In the genomic region with DNA sequence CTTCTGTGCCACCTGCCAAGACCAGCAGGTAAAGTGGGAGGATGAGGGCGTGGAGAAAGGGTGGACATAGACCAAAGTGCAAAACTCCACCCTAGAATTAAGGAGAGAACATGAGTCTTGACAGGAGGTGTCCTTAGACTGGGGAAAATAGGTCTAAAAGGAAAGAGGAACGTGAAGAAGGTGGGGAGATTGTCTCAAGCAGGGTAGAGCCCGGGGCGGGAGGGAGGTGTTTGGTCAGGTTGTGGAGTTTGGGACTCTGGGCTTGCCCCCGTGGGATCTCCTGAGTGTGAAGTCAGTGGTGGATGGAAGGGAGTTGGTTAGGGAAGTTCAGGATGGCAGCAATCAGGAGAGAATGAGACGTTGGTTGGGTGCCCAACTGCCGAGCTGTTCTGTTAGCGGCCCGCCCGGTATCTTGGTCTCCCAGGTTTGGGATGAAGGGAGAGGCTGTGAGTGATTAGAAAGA, we compare ENCODE assay signal across 2 cellular contexts.
TF ChIP-seq lines count a peak whose summit lies in the region.

No MANE protein-coding gene starts in this region.

TF ChIP-seq in SK-N-SH, 30 proteins besides CTCF, POLR2A, EP300 and RAD21 (continued from another document):
- TF ChIP-seq TCF12 (IDR thresholded peaks at IDR 0.05): no peak

TF ChIP-seq in SK-N-SH treated with all-trans-retinoic acid at 6 μM for 48 hours, 23 proteins besides CTCF, POLR2A, EP300 and RAD21 (continued from another document):
- TF ChIP-seq, protein P1, sequence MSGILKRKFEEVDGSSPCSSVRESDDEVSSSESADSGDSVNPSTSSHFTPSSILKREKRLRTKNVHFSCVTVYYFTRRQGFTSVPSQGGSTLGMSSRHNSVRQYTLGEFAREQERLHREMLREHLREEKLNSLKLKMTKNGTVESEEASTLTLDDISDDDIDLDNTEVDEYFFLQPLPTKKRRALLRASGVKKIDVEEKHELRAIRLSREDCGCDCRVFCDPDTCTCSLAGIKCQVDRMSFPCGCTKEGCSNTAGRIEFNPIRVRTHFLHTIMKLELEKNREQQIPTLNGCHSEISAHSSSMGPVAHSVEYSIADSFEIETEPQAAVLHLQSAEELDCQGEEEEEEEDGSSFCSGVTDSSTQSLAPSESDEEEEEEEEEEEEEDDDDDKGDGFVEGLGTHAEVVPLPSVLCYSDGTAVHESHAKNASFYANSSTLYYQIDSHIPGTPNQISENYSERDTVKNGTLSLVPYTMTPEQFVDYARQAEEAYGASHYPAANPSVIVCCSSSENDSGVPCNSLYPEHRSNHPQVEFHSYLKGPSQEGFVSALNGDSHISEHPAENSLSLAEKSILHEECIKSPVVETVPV (CRISPR knock-in tag; IDR thresholded peaks at IDR 0.05): no peak
- no peak for TF ChIP-seq RARB (CRISPR knock-in tag; IDR thresholded peaks at IDR 0.05)
- no peak for TF ChIP-seq ZNF8 (CRISPR knock-in tag; IDR thresholded peaks at IDR 0.05)
- TF ChIP-seq CSDC2 (CRISPR knock-in tag; IDR thresholded peaks at IDR 0.05): no peak
- no peak for TF ChIP-seq ZNF565 (CRISPR knock-in tag; conservative IDR thresholded peaks at IDR 0.05; ENCODE audit: low read depth)
- TF ChIP-seq SNAI2 (CRISPR knock-in tag; IDR thresholded peaks at IDR 0.05): no peak
- no peak for TF ChIP-seq GLIS3 (CRISPR knock-in tag; IDR thresholded peaks at IDR 0.05)
- TF ChIP-seq TSHZ2 (CRISPR knock-in tag; IDR thresholded peaks at IDR 0.05): no peak
- TF ChIP-seq ZFP30 (CRISPR knock-in tag; IDR thresholded peaks at IDR 0.05): no peak
- no peak for TF ChIP-seq ZFP3 (CRISPR knock-in tag; IDR thresholded peaks at IDR 0.05)
- TF ChIP-seq BACH2 (CRISPR knock-in tag; IDR thresholded peaks at IDR 0.05; ENCODE audit: borderline replicate concordance): no peak
- TF ChIP-seq ZNF70 (CRISPR knock-in tag; IDR thresholded peaks at IDR 0.05): no peak
- no peak for TF ChIP-seq ZC3H10 (CRISPR knock-in tag; IDR thresholded peaks at IDR 0.05)
- no peak for TF ChIP-seq ESRRG (CRISPR knock-in tag; IDR thresholded peaks at IDR 0.05)
- TF ChIP-seq OSR1 (CRISPR knock-in tag; IDR thresholded peaks at IDR 0.05): no peak
- TF ChIP-seq TOX (CRISPR knock-in tag; IDR thresholded peaks at IDR 0.05; ENCODE audit: borderline replicate concordance): no peak
- TF ChIP-seq, protein P2, sequence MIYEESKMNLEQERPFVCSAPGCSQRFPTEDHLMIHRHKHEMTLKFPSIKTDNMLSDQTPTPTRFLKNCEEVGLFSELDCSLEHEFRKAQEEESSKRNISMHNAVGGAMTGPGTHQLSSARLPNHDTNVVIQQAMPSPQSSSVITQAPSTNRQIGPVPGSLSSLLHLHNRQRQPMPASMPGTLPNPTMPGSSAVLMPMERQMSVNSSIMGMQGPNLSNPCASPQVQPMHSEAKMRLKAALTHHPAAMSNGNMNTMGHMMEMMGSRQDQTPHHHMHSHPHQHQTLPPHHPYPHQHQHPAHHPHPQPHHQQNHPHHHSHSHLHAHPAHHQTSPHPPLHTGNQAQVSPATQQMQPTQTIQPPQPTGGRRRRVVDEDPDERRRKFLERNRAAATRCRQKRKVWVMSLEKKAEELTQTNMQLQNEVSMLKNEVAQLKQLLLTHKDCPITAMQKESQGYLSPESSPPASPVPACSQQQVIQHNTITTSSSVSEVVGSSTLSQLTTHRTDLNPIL (CRISPR knock-in tag; IDR thresholded peaks at IDR 0.05; ENCODE audit: low read depth): no peak
- TF ChIP-seq PPARA (CRISPR knock-in tag; IDR thresholded peaks at IDR 0.05; ENCODE audit: borderline replicate concordance): no peak
- TF ChIP-seq, protein P3, sequence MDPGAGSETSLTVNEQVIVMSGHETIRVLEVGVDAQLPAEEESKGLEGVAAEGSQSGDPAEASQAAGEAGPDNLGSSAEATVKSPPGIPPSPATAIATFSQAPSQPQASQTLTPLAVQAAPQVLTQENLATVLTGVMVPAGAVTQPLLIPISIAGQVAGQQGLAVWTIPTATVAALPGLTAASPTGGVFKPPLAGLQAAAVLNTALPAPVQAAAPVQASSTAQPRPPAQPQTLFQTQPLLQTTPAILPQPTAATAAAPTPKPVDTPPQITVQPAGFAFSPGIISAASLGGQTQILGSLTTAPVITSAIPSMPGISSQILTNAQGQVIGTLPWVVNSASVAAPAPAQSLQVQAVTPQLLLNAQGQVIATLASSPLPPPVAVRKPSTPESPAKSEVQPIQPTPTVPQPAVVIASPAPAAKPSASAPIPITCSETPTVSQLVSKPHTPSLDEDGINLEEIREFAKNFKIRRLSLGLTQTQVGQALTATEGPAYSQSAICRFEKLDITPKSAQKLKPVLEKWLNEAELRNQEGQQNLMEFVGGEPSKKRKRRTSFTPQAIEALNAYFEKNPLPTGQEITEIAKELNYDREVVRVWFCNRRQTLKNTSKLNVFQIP (CRISPR knock-in tag; IDR thresholded peaks at IDR 0.05; ENCODE audit: borderline replicate concordance, low read depth): no peak
TF ChIP-seq in SK-N-SH treated with all-trans-retinoic acid at 6 μM for 48 hours: peak in this region for 0.
